ENCODE assay signal across 10 cellular contexts in genomic region chr1:50047916-50048694, GRCh38. TPM values are rescaled to one million over a fixed set of nuclear protein-coding genes. Genes with fewer than 3 reads are reported as not detected.
DNase-seq lines count a peak whose midpoint lies in the region; ATAC-seq and TF ChIP-seq lines count a peak whose summit lies in the region.
"Had no signal": no experiment of that assay in that cellular context is flagged by ENCODE, and none has a peak within 500 bp of the region (broad histone marks: within the 10 kb centered on the region; RNA-seq: fewer than 3 reads in every experiment).

No MANE protein-coding gene starts in this region.

- no peaks in the 10 kb centered on the region for H3K9me3 Mint-ChIP-seq in activated T-helper 17 cell treated with anti-CD3 and anti-CD28 coated beads, Interleukin-2, amount 50 U/mL, for 72 hours

- peaks cover 32% of the 10 kb centered on the region for H3K27me3 Mint-ChIP-seq in activated T-helper 17 cell treated with anti-CD3 and anti-CD28 coated beads, Interleukin-2, amount 50 U/mL, for 72 hours

- H3K4me1 Mint-ChIP-seq in activated T-helper 17 cell treated with anti-CD3 and anti-CD28 coated beads, Interleukin-2, amount 50 U/mL, for 72 hours = no peaks in the 10 kb centered on the region

- H3K27ac Mint-ChIP-seq in activated T-helper 17 cell treated with anti-CD3 and anti-CD28 coated beads, Interleukin-2, amount 50 U/mL, for 72 hours = no peak overlapping the region

- intact Hi-C loops in head of caudate nucleus (cut with DNase I) (no loop called here), posterior cingulate gyrus (cut with DNase I) (no loop called here)

- DNase-seq in head of caudate nucleus = peak in 33 of 42 donors; percentile 5 to 60 (median 24)
- peak in 9 of 10 donors; percentile 15 to 93 (median 54) for DNase-seq in posterior cingulate gyrus
- no peak for DNase-seq in GF-D8 (lab: John Stamatoyannopoulos, UW)
- no peak for DNase-seq in GDM1 (lab: John Stamatoyannopoulos, UW)
- DNase-seq in ureter (ENCODE audit: low spot score) = no peak
- DNase-seq: IMR-90 had no signal

- peak; percentile 92 for ATAC-seq in SK-N-SH treated with all-trans-retinoic acid at 6 μM for 48 hours
- ATAC-seq in activated T-helper 17 cell treated with anti-CD3 and anti-CD28 coated beads, Interleukin-2, amount 50 U/mL, for 72 hours (replicated peaks) = no peak

- peak; percentile 32 for TF ChIP-seq CTCF in GM12873 (IDR thresholded peaks at IDR 0.05; ENCODE audit: insufficient read depth, low read depth, low read length, missing control alignments)

- no peak overlapping the region for H3K4me3 Mint-ChIP-seq in activated T-helper 17 cell treated with anti-CD3 and anti-CD28 coated beads, Interleukin-2, amount 50 U/mL, for 72 hours

- H3K36me3 Mint-ChIP-seq in activated T-helper 17 cell treated with anti-CD3 and anti-CD28 coated beads, Interleukin-2, amount 50 U/mL, for 72 hours (ENCODE audit: low read depth) = no peaks in the 10 kb centered on the region

TF ChIP-seq in SK-N-SH treated with all-trans-retinoic acid at 6 μM for 48 hours, 23 proteins besides CTCF, POLR2A, EP300 and RAD21:
- no peak for TF ChIP-seq ZNF70 (CRISPR knock-in tag; IDR thresholded peaks at IDR 0.05)
- TF ChIP-seq ZFP3 (CRISPR knock-in tag; IDR thresholded peaks at IDR 0.05) = 0 out of 2 replicates have a peak, but pooled peaks have one; percentile 19
- no peak for TF ChIP-seq SNAI2 (CRISPR knock-in tag; IDR thresholded peaks at IDR 0.05)
- no peak for TF ChIP-seq CSRNP3 (CRISPR knock-in tag; IDR thresholded peaks at IDR 0.05)

RNA-seq across cellular contexts. Expression of gene AGBL4, which starts 24.4 kb away (rescaled TPM):
- not detected for total RNA-seq in activated T-helper 17 cell treated with anti-CD3 and anti-CD28 coated beads, Interleukin-2, amount 50 U/mL, for 72 hours
- total RNA-seq in ureter = 0.21 TPM
- total RNA-seq: IMR-90, myocyte had no signal

Comparison
In these comparisons a context has a peak if more than half of its experiments do, and no peak if none do; other contexts are left out.
1. DNase-seq: peak in head of caudate nucleus (33 of 42) and posterior cingulate gyrus (9 of 10); none in GF-D8 (single experiment), GDM1 (single experiment) and ureter (single experiment).